15 cellular contexts compared by ENCODE assay signal in genomic region chr1:206690516-206690915, GRCh38. TPM values are rescaled to one million over a fixed set of nuclear protein-coding genes. Genes with fewer than 3 reads are reported as not detected.
DNase-seq lines count a peak whose midpoint lies in the region; ATAC-seq, FAIRE-seq and TF ChIP-seq lines count a peak whose summit lies in the region.
"Had no signal": no experiment of that assay in that cellular context is flagged by ENCODE, and none has a peak within 500 bp of the region (broad histone marks: within the 10 kb centered on the region; RNA-seq: fewer than 3 reads in every experiment).

No MANE protein-coding gene starts in this region.

- peak; percentile 83 for DNase-seq in Right ventricle myocardium inferior (ENCODE audit: missing footprints)
- DNase-seq in cardiac septum (ENCODE audit: low spot score): no peak
- peak; percentile 88 for DNase-seq in cerebellar cortex (ENCODE audit: low spot score)
- DNase-seq in mesenchymal stem cell: no peak
- DNase-seq in vagina (ENCODE audit: extremely low spot score in 2 of 2): no peak
- no peak for DNase-seq in upper lobe of left lung
- no peak for DNase-seq in islet precursor cell
- no peak for DNase-seq in urothelium cell line (ENCODE audit: low spot score)
- DNase-seq: activated T-cell treated with anti-CD3 and anti-CD28 coated beads, Interleukin-2, amount 50 U/mL, for 72 hours; DMS79 treated with DMSO at 0.1 percent for 48 hours; foreskin fibroblast; kidney glomerular epithelial cell; NCI-H2171 treated with DMSO at 0.1 percent for 48 hours; SW 1271 had no signal

- H3K79me1 ChIP-seq in mesenchymal stem cell (replicated peaks; ENCODE audit: low read length, poor library complexity, severe bottlenecking): no peaks in the 10 kb centered on the region

- H2AFZ ChIP-seq in mesenchymal stem cell (ENCODE audit: low read depth, low read length): no peak overlapping the region

- TF ChIP-seq EP300 in upper lobe of left lung (IDR thresholded peaks at IDR 0.05): no peak

- H3K18ac ChIP-seq in mesenchymal stem cell (ENCODE audit: low read depth in 1 of 2, low read length in 2 of 2): peak overlapping the region in 1 of 2 experiments; percentile 41

- 83% methylated on average over 1 of the region's 2 CpGs for WGBS in mesenchymal stem cell
- 68 to 86% methylated on average over 1 to 2 of the region's 2 CpGs for WGBS in upper lobe of left lung, 2 donors

- no peak overlapping the region for H2BK15ac ChIP-seq in mesenchymal stem cell (ENCODE audit: low read depth, poor library complexity, severe bottlenecking)

- H3K14ac ChIP-seq in mesenchymal stem cell (ENCODE audit: low read length in 2 of 2): peak overlapping the region; percentile 7 to 18

- H3K4ac ChIP-seq in mesenchymal stem cell (ENCODE audit: low read depth in 1 of 2, low read length in 2 of 2): no peak overlapping the region

- H4K8ac ChIP-seq in mesenchymal stem cell (ENCODE audit: low read length): no peak overlapping the region

- peak overlapping the region; percentile 86 for H2AK5ac ChIP-seq in mesenchymal stem cell (ENCODE audit: low read length, severe bottlenecking)

- H3K4me1 ChIP-seq in mesenchymal stem cell (ENCODE audit: control insufficient read depth, insufficient read depth, low read depth, low read length) (peaks cover 65% of the 10 kb centered on the region), vagina (peaks cover 93% of the 10 kb centered on the region), upper lobe of left lung (peaks cover 79 to 86% (median 83%) of the 10 kb centered on the region in 4 donors)

- peak overlapping the region; percentile 37 for H4K91ac ChIP-seq in mesenchymal stem cell (ENCODE audit: low read length)

- H3K9me3 ChIP-seq in mesenchymal stem cell (ENCODE audit: control insufficient read depth, low read length): no peaks in the 10 kb centered on the region
- no peaks in the 10 kb centered on the region for H3K9me3 ChIP-seq in vagina
- no peaks in the 10 kb centered on the region for H3K9me3 ChIP-seq in upper lobe of left lung

- H2BK5ac ChIP-seq in mesenchymal stem cell (ENCODE audit: low read depth, low read length, poor library complexity, severe bottlenecking): no peak overlapping the region

- H2BK12ac ChIP-seq in mesenchymal stem cell (ENCODE audit: low read length in 2 of 2): peak overlapping the region in 1 of 2 experiments; percentile 15

- peaks cover 0 to 4% of the 10 kb centered on the region in 2 experiments for H3K36me3 ChIP-seq in mesenchymal stem cell (ENCODE audit: control insufficient read depth in 1 of 2, insufficient read depth in 2 of 2, low read depth in 1 of 2, low read length in 2 of 2)
- no peaks in the 10 kb centered on the region for H3K36me3 ChIP-seq in vagina
- H3K36me3 ChIP-seq in upper lobe of left lung: peaks cover 0 to 5% (median 0%) of the 10 kb centered on the region in 4 donors

- no peak overlapping the region for H3K4me2 ChIP-seq in mesenchymal stem cell (ENCODE audit: low read length, poor library complexity, severe bottlenecking)

- no peak overlapping the region for H3K23ac ChIP-seq in mesenchymal stem cell (ENCODE audit: low read length in 2 of 2)

- no peak for FAIRE-seq in urothelium cell line (lab: Jason Lieb, UNC)

- H2BK120ac ChIP-seq in mesenchymal stem cell (ENCODE audit: low read depth, low read length): no peak overlapping the region

- TF ChIP-seq CTCF in vagina (IDR thresholded peaks at IDR 0.05) (no peak), upper lobe of left lung (IDR thresholded peaks at IDR 0.05) (no peak)

- peak; percentile 24 for ATAC-seq in Right ventricle myocardium inferior
- ATAC-seq in upper lobe of left lung (ENCODE audit: low FRiP score in 2 of 2): no peak
- ATAC-seq: activated CD4-positive, CD25-positive, alpha-beta regulatory T cell treated with anti-CD3 and anti-CD28 coated beads, Interleukin-2, amount 50 U/mL, for 24 hours; activated T-cell treated with anti-CD3 and anti-CD28 coated beads, Interleukin-2, amount 50 U/mL, for 72 hours had no signal

- intact Hi-C loops in Right ventricle myocardium inferior (cut with DNase I): loop anchor here (10.0 kb wide), 1 partner anchor 1124 kb away; no protein-coding TSS in a partner anchor
- intact Hi-C loops in cardiac septum (cut with DNase I): no loop called here
- intact Hi-C loops in vagina (cut with DNase I): no loop called here

- H3K27me3 ChIP-seq in mesenchymal stem cell (ENCODE audit: control insufficient read depth in 1 of 2, insufficient read depth in 1 of 2, low read length in 2 of 2) (no peaks in the 10 kb centered on the region), vagina (no peaks in the 10 kb centered on the region), upper lobe of left lung (no peaks in the 10 kb centered on the region)

- H3K4me3 ChIP-seq in mesenchymal stem cell (ENCODE audit: insufficient read depth in 1 of 2, low read depth in 1 of 2, low read length in 2 of 2): no peak overlapping the region
- no peak overlapping the region for H3K4me3 ChIP-seq in vagina
- H3K4me3 ChIP-seq in upper lobe of left lung: no peak overlapping the region

- H3K9ac ChIP-seq in mesenchymal stem cell (ENCODE audit: low read length): no peak overlapping the region

- H3K27ac ChIP-seq in mesenchymal stem cell (ENCODE audit: low read length, poor library complexity, severe bottlenecking) (no peak overlapping the region), vagina (peak overlapping the region; percentile 5), upper lobe of left lung (no peak overlapping the region)

- TF ChIP-seq POLR2A in vagina (IDR thresholded peaks at IDR 0.05): no peak
- no peak for TF ChIP-seq POLR2A in upper lobe of left lung (IDR thresholded peaks at IDR 0.05)

RNA-seq across cellular contexts. Expression of gene MAPKAPK2, which starts 5.8 kb away (rescaled TPM):
- total RNA-seq in Right ventricle myocardium inferior (214 TPM), cardiac septum (242 TPM), vagina (51.1 TPM), upper lobe of left lung (100 to 1,000 TPM in 2 of 6 donors, 10 to 100 TPM in 4; 64.8 to 135 (median 84.3) TPM)
- polyA plus RNA-seq in mesenchymal stem cell (2013, experiment 1 of 2): 73.7 TPM
- polyA plus RNA-seq in mesenchymal stem cell (2013, experiment 2 of 2): 75.7 TPM

RNA-seq across cellular contexts. Expression of gene DYRK3, which starts 55.2 kb away (rescaled TPM):
- 21.9 TPM for total RNA-seq in Right ventricle myocardium inferior
- 11.3 TPM for total RNA-seq in cardiac septum
- polyA plus RNA-seq in mesenchymal stem cell (2013, experiment 1 of 2): 12.2 TPM
- 12.4 TPM for polyA plus RNA-seq in mesenchymal stem cell (2013, experiment 2 of 2)
- 5.9 TPM for total RNA-seq in vagina
- 10 to 100 TPM in 2 of 6 donors, 1 to 10 TPM in 4; 4.1 to 20.7 (median 7.0) TPM for total RNA-seq in upper lobe of left lung

Comparison
In these comparisons a context has a peak if more than half of its experiments do, and no peak if none do; other contexts are left out.
1. DNase-seq: peak in Right ventricle myocardium inferior (single experiment) and cerebellar cortex (single experiment); none in cardiac septum (single experiment), mesenchymal stem cell (single experiment), vagina (0 of 2), upper lobe of left lung (0 of 2), islet precursor cell (single experiment) and urothelium cell line (single experiment).